ENCODE assay signal across 26 cellular contexts in genomic region chr2:22934789-22935188, GRCh38.
DNase-seq lines count a peak whose midpoint lies in the region; ATAC-seq, FAIRE-seq and TF ChIP-seq lines count a peak whose summit lies in the region.
"Had no signal": no experiment of that assay in that cellular context is flagged by ENCODE, and none has a peak within 500 bp of the region (broad histone marks: within the 10 kb centered on the region; RNA-seq: fewer than 3 reads in every experiment).

No MANE protein-coding gene starts in this region.

- H3K14ac ChIP-seq in IMR-90 (replicated peaks; ENCODE audit: low read depth, low read length), result no peak overlapping the region

- H4K91ac ChIP-seq in IMR-90 (ENCODE audit: insufficient read depth, low read depth, low read length), result no peak overlapping the region

- CTCF ChIA-PET in IMR-90 (lab: Yijun Ruan, JAX), result no interaction called here
- CTCF ChIA-PET in mammary epithelial cell (lab: Charles Lee; ENCODE audit: low non-redundant PET), result no interaction called here

- H3K27me3 ChIP-seq in IMR-90 (ENCODE audit: control insufficient read depth, insufficient read depth, low read length) (no peaks in the 10 kb centered on the region), right lobe of liver (no peaks in the 10 kb centered on the region), colonic mucosa (no peaks in the 10 kb centered on the region), mammary epithelial cell (ENCODE audit: insufficient read depth, low read length) (no peaks in the 10 kb centered on the region)
- H3K27me3 ChIP-seq: BE2C; BLaER1 treated with 17β-estradiol and CSF1 and Interleukin-3, amounts not matched to agents 10 nM and 100 nM had no signal

- no peaks in the 10 kb centered on the region for H4K20me1 ChIP-seq in IMR-90 (ENCODE audit: insufficient read depth, low read length)
- no peaks in the 10 kb centered on the region for H4K20me1 ChIP-seq in mammary epithelial cell (ENCODE audit: insufficient read depth, low read length)
- H4K20me1 ChIP-seq: BLaER1 treated with 17β-estradiol and CSF1 and Interleukin-3, amounts not matched to agents 10 nM and 100 nM had no signal

- dilution Hi-C loops in IMR-90 (cut with HindIII; ENCODE audit: low sequenced_read_pairs, unreplicated experiment), result no loop called here
- dilution Hi-C loops in mammary epithelial cell (cut with HindIII; ENCODE audit: low sequenced_read_pairs), result no loop called here

- no peak for ATAC-seq in IMR-90 (ENCODE audit: low read depth)
- peak; percentile 87 for ATAC-seq in left lobe of liver
- ATAC-seq in right lobe of liver, result peak; percentile 72 to 96 (median 80)
- ATAC-seq: A549, GM12878 had no signal

- no peak overlapping the region for H2BK120ac ChIP-seq in IMR-90 (ENCODE audit: low read depth, low read length)

- H3K79me1 ChIP-seq in IMR-90 (ENCODE audit: low read depth in 1 of 2, low read length in 2 of 2), result no peaks in the 10 kb centered on the region

- no peak overlapping the region for H3K23ac ChIP-seq in IMR-90 (ENCODE audit: low read depth, low read length)

- no peak overlapping the region for H3K56ac ChIP-seq in IMR-90 (ENCODE audit: extremely low read depth, insufficient read depth, low read length)

- H3K4me1 ChIP-seq in IMR-90 (ENCODE audit: control insufficient read depth, insufficient read depth, low read length) (no peaks in the 10 kb centered on the region), right lobe of liver (no peaks in the 10 kb centered on the region), colonic mucosa (no peaks in the 10 kb centered on the region), kidney (ENCODE audit: control insufficient read depth in 1 of 2, insufficient read depth in 1 of 2, low read depth in 1 of 2, low read length in 2 of 2) (no peaks in the 10 kb centered on the region), mammary epithelial cell (ENCODE audit: insufficient read depth, low read length) (no peaks in the 10 kb centered on the region)
- H3K4me1 ChIP-seq: A549; BLaER1 treated with 17β-estradiol and CSF1 and Interleukin-3, amounts not matched to agents 10 nM and 100 nM had no signal

- H3K4me2 ChIP-seq in IMR-90 (ENCODE audit: low read depth, low read length), result no peak overlapping the region
- H3K4me2 ChIP-seq in mammary epithelial cell (ENCODE audit: insufficient read depth, low read depth, low read length), result no peak overlapping the region
- H3K4me2 ChIP-seq: A549; BLaER1 treated with 17β-estradiol and CSF1 and Interleukin-3, amounts not matched to agents 10 nM and 100 nM had no signal

- H4K8ac ChIP-seq in IMR-90 (ENCODE audit: low read depth in 2 of 2, low read length in 2 of 2), result no peak overlapping the region

- peak; percentile 78 for DNase-seq in DMS 273 (lab: John Stamatoyannopoulos, UW; ENCODE audit: unreplicated experiment)
- no peak for DNase-seq in IMR-90
- DNase-seq in left lobe of liver (ENCODE audit: low spot score), result no peak
- DNase-seq in right lobe of liver, result no peak
- DNase-seq in colonic mucosa, result no peak
- DNase-seq in kidney, result no peak
- DNase-seq in mammary epithelial cell, result no peak
- DNase-seq: 8988T; ACHN; AML-193; BE2C; CD4-positive, alpha-beta T cell; CD8-positive, alpha-beta memory T cell; DMS153; DMS79; EL; GDM1; GM23248; H7; HCEC 1CT had no signal

- H2BK15ac ChIP-seq in IMR-90 (ENCODE audit: low read depth, low read length), result no peak overlapping the region

- H3K79me2 ChIP-seq in mammary epithelial cell (ENCODE audit: insufficient read depth, low read length), result no peaks in the 10 kb centered on the region

- whole genome bisulfite sequencing in IMR-90 (ENCODE audit: extremely low coverage in 2 of 2, insufficient read length in 1 of 2), 2 experiments, result no CpG with 5 or more reads among the region's 1 CpG
- 15% methylated on average over 1 of the region's 1 CpG for WGBS in right lobe of liver (ENCODE audit: insufficient coverage, low coverage, low lambda C conversion rate, missing lambda C conversion rate)
- WGBS in mammary epithelial cell (ENCODE audit: low coverage, missing lambda C conversion rate), result 65% methylated on average over 1 of the region's 1 CpG

- no peak for FAIRE-seq in kidney (lab: Jason Lieb, UNC)
- FAIRE-seq: A549, D721Med, GM12878, GM19239, H1 had no signal

- H3K18ac ChIP-seq in IMR-90 (ENCODE audit: low read depth, low read length), result no peak overlapping the region

- H3K36me3 ChIP-seq in IMR-90 (ENCODE audit: control insufficient read depth, insufficient read depth, low read length), result no peaks in the 10 kb centered on the region
- no peaks in the 10 kb centered on the region for H3K36me3 ChIP-seq in right lobe of liver
- H3K36me3 ChIP-seq in colonic mucosa, result no peaks in the 10 kb centered on the region
- no peaks in the 10 kb centered on the region for H3K36me3 ChIP-seq in kidney (ENCODE audit: control insufficient read depth in 1 of 2, insufficient read depth in 2 of 2, low read length in 2 of 2)
- no peaks in the 10 kb centered on the region for H3K36me3 ChIP-seq in mammary epithelial cell (ENCODE audit: insufficient read depth, low read length)
- H3K36me3 ChIP-seq: BE2C; BLaER1 treated with 17β-estradiol and CSF1 and Interleukin-3, amounts not matched to agents 10 nM and 100 nM had no signal

- POLR2A ChIA-PET in IMR-90 (lab: Charles Lee; ENCODE audit: unreplicated experiment), result no interaction called here

- TF ChIP-seq POLR2A in IMR-90 (IDR thresholded peaks at IDR 0.05; ENCODE audit: low read depth, low read length) (no peak), right lobe of liver (IDR thresholded peaks at IDR 0.05) (no peak)

- no peak overlapping the region for H4K5ac ChIP-seq in IMR-90 (ENCODE audit: low read depth, low read length)

- TF ChIP-seq CTCF in IMR-90 (conservative IDR thresholded peaks at IDR 0.05; ENCODE audit: low read depth, low read length) (no peak), right lobe of liver (IDR thresholded peaks at IDR 0.05) (no peak), colonic mucosa (IDR thresholded peaks at IDR 0.05) (no peak), kidney (IDR thresholded peaks at IDR 0.05; ENCODE audit: borderline replicate concordance, extremely low read depth, insufficient read depth) (no peak), mammary epithelial cell (conservative IDR thresholded peaks at IDR 0.05 in 1 of 2, IDR thresholded peaks at IDR 0.05 in 1 of 2; ENCODE audit: extremely low read depth in 1 of 2, insufficient read depth in 1 of 2, low read depth in 1 of 2, low read length in 2 of 2) (no peak)

- no peak overlapping the region for H2AK9ac ChIP-seq in IMR-90 (replicated peaks; ENCODE audit: low read depth, low read length, poor library complexity)

- BruUV-seq in IMR-90 (replicated peaks; lab: Mats Ljungman, UMichigan) (no TSS peak), mammary epithelial cell (replicated peaks; lab: Mats Ljungman, UMichigan) (no TSS peak)

- no peak overlapping the region for H2BK5ac ChIP-seq in IMR-90 (ENCODE audit: low read depth, low read length, poor library complexity, severe bottlenecking)

- no peak overlapping the region for H2AFZ ChIP-seq in IMR-90 (replicated peaks; ENCODE audit: low read length, poor library complexity)
- no peak overlapping the region for H2AFZ ChIP-seq in mammary epithelial cell (ENCODE audit: low read depth, low read length)
- H2AFZ ChIP-seq: GM23248 had no signal

- H3K4ac ChIP-seq in IMR-90 (ENCODE audit: low read depth, low read length), result no peak overlapping the region

- H3K27ac ChIP-seq in IMR-90 (ENCODE audit: insufficient read depth, low read length) (no peak overlapping the region), right lobe of liver (no peak overlapping the region), colonic mucosa (no peak overlapping the region), kidney (ENCODE audit: low read depth in 2 of 2, low read length in 2 of 2) (no peak overlapping the region), mammary epithelial cell (ENCODE audit: insufficient read depth, low read depth, low read length) (no peak overlapping the region)
- H3K27ac ChIP-seq: A549; BLaER1 treated with 17β-estradiol and CSF1 and Interleukin-3, amounts not matched to agents 10 nM and 100 nM; GM23248 had no signal

- in situ Hi-C loops in IMR-90 (cut with MboI; ENCODE audit: low sequenced_read_pairs), result no loop called here
- in situ Hi-C loops in mammary epithelial cell (cut with MboI; ENCODE audit: low sequenced_read_pairs in 2 of 2), result no loop called here

- TF ChIP-seq RAD21 in IMR-90 (IDR thresholded peaks at IDR 0.05; ENCODE audit: low read length), result no peak

- H3K4me3 ChIP-seq in IMR-90 (ENCODE audit: insufficient read depth, low read depth, low read length) (no peak overlapping the region), right lobe of liver (no peak overlapping the region), colonic mucosa (no peak overlapping the region), kidney (ENCODE audit: low read length in 2 of 2) (no peak overlapping the region), mammary epithelial cell (replicated peaks in 1 of 3; ENCODE audit: insufficient read depth in 1 of 3, low read depth in 2 of 3, low read length in 3 of 3) (no peak overlapping the region)
- H3K4me3 ChIP-seq: A549; BLaER1 treated with 17β-estradiol and CSF1 and Interleukin-3, amounts not matched to agents 10 nM and 100 nM; GM12878; GM23248 had no signal

- intact Hi-C loops in IMR-90 (cut with micrococcal nuclease), result no loop called here
- intact Hi-C loops in right lobe of liver (cut with DNase I), result no loop called here
- intact Hi-C loops in colonic mucosa (cut with DNase I), result no loop called here
- intact Hi-C loops in kidney (cut with DNase I), result no loop called here
- intact Hi-C loops in mammary epithelial cell (cut with micrococcal nuclease), result no loop called here

- no peak overlapping the region for H2AK5ac ChIP-seq in IMR-90 (ENCODE audit: low read depth, low read length)

- H3K9ac ChIP-seq in IMR-90 (ENCODE audit: low read depth, low read length) (no peak overlapping the region), colonic mucosa (ENCODE audit: low read depth in 2 of 2, low read length in 2 of 2) (no peak overlapping the region), kidney (ENCODE audit: low read length in 2 of 2) (no peak overlapping the region), mammary epithelial cell (ENCODE audit: insufficient read depth, low read length) (no peak overlapping the region)
- H3K9ac ChIP-seq: BLaER1 treated with 17β-estradiol and CSF1 and Interleukin-3, amounts not matched to agents 10 nM and 100 nM; GM23248 had no signal

- H3K9me1 ChIP-seq in IMR-90 (ENCODE audit: insufficient read depth, low read length), result no peaks in the 10 kb centered on the region

- no peak overlapping the region for H2BK20ac ChIP-seq in IMR-90 (ENCODE audit: low read depth, low read length)

- H3K9me3 ChIP-seq in IMR-90 (ENCODE audit: control insufficient read depth, insufficient read depth, low read length) (peaks cover 6% of the 10 kb centered on the region), right lobe of liver (no peaks in the 10 kb centered on the region), colonic mucosa (no peaks in the 10 kb centered on the region), kidney (ENCODE audit: control insufficient read depth in 1 of 2, low read length in 2 of 2) (no peaks in the 10 kb centered on the region), mammary epithelial cell (replicated peaks; ENCODE audit: insufficient read depth, low read length) (no peaks in the 10 kb centered on the region)
- H3K9me3 ChIP-seq: A549; BE2C; BLaER1 treated with 17β-estradiol and CSF1 and Interleukin-3, amounts not matched to agents 10 nM and 100 nM had no signal

TF ChIP-seq in IMR-90, 13 proteins besides CTCF, POLR2A, EP300 and RAD21 (continues in another document):
- TF ChIP-seq RCOR1 (IDR thresholded peaks at IDR 0.05; ENCODE audit: insufficient replicate concordance, low read length), result no peak
- TF ChIP-seq MAFK (IDR thresholded peaks at IDR 0.05; ENCODE audit: low read depth, low read length), result no peak
